Comparison of ENCODE assay signal across 1 cellular context in genomic region chr10:12332572-12333381, GRCh38.
TF ChIP-seq lines count a peak whose summit lies in the region.

No MANE protein-coding gene starts in this region.

TF ChIP-seq in GM12878, 131 proteins besides CTCF, POLR2A, EP300 and RAD21:
- TF ChIP-seq PAX5 (IDR thresholded peaks at IDR 0.05; ENCODE audit: borderline replicate concordance, low read depth, low read length): no peak
- no peak for TF ChIP-seq JUNB (IDR thresholded peaks at IDR 0.05)
- peak; percentile 15; the same call in 1 of the 2 replicates for TF ChIP-seq SMARCA5 (IDR thresholded peaks at IDR 0.05)
- TF ChIP-seq E2F8 (IDR thresholded peaks at IDR 0.05; ENCODE audit: low read depth, partially characterized antibody): no peak
- TF ChIP-seq USF1 (IDR thresholded peaks at IDR 0.05; ENCODE audit: borderline replicate concordance, extremely low read length, insufficient read depth, low read depth, low read length): no peak
- no peak for TF ChIP-seq NR2C2 (IDR thresholded peaks at IDR 0.05; ENCODE audit: borderline replicate concordance, control insufficient read depth, insufficient read length, low read depth)
- 0 out of 2 replicates have a peak, but pooled peaks have one; percentile 23 for TF ChIP-seq TCF7 (IDR thresholded peaks at IDR 0.05; ENCODE audit: borderline replicate concordance)
- TF ChIP-seq POLR2AphosphoS5 (IDR thresholded peaks at IDR 0.05; ENCODE audit: low read length): no peak
- no peak for TF ChIP-seq EED (IDR thresholded peaks at IDR 0.05; ENCODE audit: low read depth)
- TF ChIP-seq SMAD1 (IDR thresholded peaks at IDR 0.05; ENCODE audit: low read depth, partially characterized antibody): no peak
- TF ChIP-seq IRF4 (IDR thresholded peaks at IDR 0.05; ENCODE audit: low read depth, low read length): no peak
- TF ChIP-seq POLR2AphosphoS2 (IDR thresholded peaks at IDR 0.05; ENCODE audit: low read depth, low read length): no peak
- TF ChIP-seq GATAD2B (conservative IDR thresholded peaks at IDR 0.05; ENCODE audit: low read depth): no peak
- TF ChIP-seq RUNX3 (IDR thresholded peaks at IDR 0.05; ENCODE audit: low read length): peak; percentile 67
- no peak; the same call in 1 of the 2 replicates for TF ChIP-seq NFIC (IDR thresholded peaks at IDR 0.05; ENCODE audit: low read depth, low read length)
- TF ChIP-seq SMAD5 (IDR thresholded peaks at IDR 0.05; ENCODE audit: low read depth): no peak
- no peak for TF ChIP-seq BCL3 (IDR thresholded peaks at IDR 0.05; ENCODE audit: borderline replicate concordance, insufficient read depth, low read depth, low read length, poor library complexity, severe bottlenecking)
- no peak for TF ChIP-seq ZZZ3 (IDR thresholded peaks at IDR 0.05; ENCODE audit: control insufficient read depth, insufficient read length, low read depth)
- TF ChIP-seq SRF (IDR thresholded peaks at IDR 0.05; ENCODE audit: low read depth in 2 of 2, low read length in 2 of 2): no peak
- no peak for TF ChIP-seq MYC (IDR thresholded peaks at IDR 0.05; ENCODE audit: insufficient read depth, insufficient read length, insufficient replicate concordance, low read length, severe bottlenecking)
- no peak for TF ChIP-seq SIN3A (IDR thresholded peaks at IDR 0.05; ENCODE audit: low read depth, low read length)
- TF ChIP-seq ZNF24 (IDR thresholded peaks at IDR 0.05): peak; percentile 62; the same call in 1 of the 2 replicates
- TF ChIP-seq PRDM15 (CRISPR knock-in tag; IDR thresholded peaks at IDR 0.05): no peak
- no peak for TF ChIP-seq CBX5 (IDR thresholded peaks at IDR 0.05; ENCODE audit: low read depth)
